2 cellular contexts compared by ENCODE assay signal in the genomic region with DNA sequence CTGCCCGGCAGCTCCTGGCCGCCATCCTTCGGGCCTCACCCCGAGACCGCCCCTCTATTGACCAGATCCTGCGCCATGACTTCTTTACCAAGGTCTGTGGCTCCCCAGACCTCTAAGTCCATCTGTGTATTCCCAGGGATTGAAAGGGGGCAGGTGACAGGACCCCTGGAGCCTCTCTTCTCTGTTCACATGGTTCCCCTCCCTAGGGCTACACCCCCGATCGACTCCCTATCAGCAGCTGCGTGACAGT.
TF ChIP-seq lines count a peak whose summit lies in the region.

No MANE protein-coding gene starts in this region.

TF ChIP-seq in endothelial cell of umbilical vein, 7 proteins besides CTCF, POLR2A, EP300 and RAD21:
- TF ChIP-seq MYC (IDR thresholded peaks at IDR 0.05; ENCODE audit: low read depth, low read length) (no peak), POLR2AphosphoS5 (IDR thresholded peaks at IDR 0.05; ENCODE audit: insufficient read depth, low read depth, low read length) (no peak), EZH2 (IDR thresholded peaks at IDR 0.05; ENCODE audit: borderline replicate concordance, low read depth, low read length, severe bottlenecking) (no peak)
TF ChIP-seq in endothelial cell of umbilical vein: peak in this region for 0.

TF ChIP-seq in GM23338, 12 proteins besides CTCF, POLR2A, EP300 and RAD21:
- TF ChIP-seq POLR2AphosphoS5 (IDR thresholded peaks at IDR 0.05; ENCODE audit: low read depth) = no peak
- no peak for TF ChIP-seq EZH2 (IDR thresholded peaks at IDR 0.05; ENCODE audit: low read depth, unreplicated experiment)
- TF ChIP-seq ZNF462 (CRISPR knock-in tag; IDR thresholded peaks at IDR 0.05) = no peak
- TF ChIP-seq REST (IDR thresholded peaks at IDR 0.05; ENCODE audit: unreplicated experiment) = no peak
- TF ChIP-seq CREB1 (CRISPR knock-in tag; IDR thresholded peaks at IDR 0.05; ENCODE audit: low read depth) = no peak
- TF ChIP-seq JUNB (IDR thresholded peaks at IDR 0.05; ENCODE audit: unreplicated experiment) = no peak
- TF ChIP-seq, protein P1, sequence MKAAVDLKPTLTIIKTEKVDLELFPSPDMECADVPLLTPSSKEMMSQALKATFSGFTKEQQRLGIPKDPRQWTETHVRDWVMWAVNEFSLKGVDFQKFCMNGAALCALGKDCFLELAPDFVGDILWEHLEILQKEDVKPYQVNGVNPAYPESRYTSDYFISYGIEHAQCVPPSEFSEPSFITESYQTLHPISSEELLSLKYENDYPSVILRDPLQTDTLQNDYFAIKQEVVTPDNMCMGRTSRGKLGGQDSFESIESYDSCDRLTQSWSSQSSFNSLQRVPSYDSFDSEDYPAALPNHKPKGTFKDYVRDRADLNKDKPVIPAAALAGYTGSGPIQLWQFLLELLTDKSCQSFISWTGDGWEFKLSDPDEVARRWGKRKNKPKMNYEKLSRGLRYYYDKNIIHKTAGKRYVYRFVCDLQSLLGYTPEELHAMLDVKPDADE (IDR thresholded peaks at IDR 0.05) = no peak
- no peak for TF ChIP-seq ZNF114 (CRISPR knock-in tag; IDR thresholded peaks at IDR 0.05)
- no peak for TF ChIP-seq ZNF331 (CRISPR knock-in tag; IDR thresholded peaks at IDR 0.05; ENCODE audit: low read depth)
- no peak for TF ChIP-seq STAT1 (IDR thresholded peaks at IDR 0.05; ENCODE audit: unreplicated experiment)
- TF ChIP-seq NANOG (IDR thresholded peaks at IDR 0.05; ENCODE audit: borderline replicate concordance) = no peak
- TF ChIP-seq EZH2phosphoT487 (IDR thresholded peaks at IDR 0.05; ENCODE audit: unreplicated experiment) = no peak
